In genomic region chr16:80540516-80541305, GRCh38 we compare ENCODE assay signal across 1 cellular context.
TF ChIP-seq lines count a peak whose summit lies in the region.

Gene DYNLRB2 (plus strand): TSS chr16:80540993. CDS start chr16:80541077, 84 bp downstream.

TF ChIP-seq in HepG2, 621 proteins besides CTCF, POLR2A, EP300 and RAD21 (continued from another document and continues in another):
- TF ChIP-seq ARID3A (IDR thresholded peaks at IDR 0.05; ENCODE audit: low read depth, low read length) (no peak), SRF (IDR thresholded peaks at IDR 0.05; ENCODE audit: low read depth, low read length) (no peak), TCF12 (IDR thresholded peaks at IDR 0.05) (no peak), TCF12 (CRISPR knock-in tag; IDR thresholded peaks at IDR 0.05) (peak; percentile 75; the same call in 1 of the 2 replicates), ZNF337 (CRISPR knock-in tag; IDR thresholded peaks at IDR 0.05; ENCODE audit: borderline replicate concordance, low read depth) (no peak), KLF11 (CRISPR knock-in tag; IDR thresholded peaks at IDR 0.05) (peak; percentile 50; the same call in 1 of the 2 replicates), ZNF609 (CRISPR knock-in tag; IDR thresholded peaks at IDR 0.05; ENCODE audit: borderline replicate concordance) (peak; percentile 58; the same call in 1 of the 2 replicates), ZNF704 (CRISPR knock-in tag; IDR thresholded peaks at IDR 0.05; ENCODE audit: borderline replicate concordance) (peak; percentile 82; the same call in 1 of the 2 replicates), HMGXB4 (CRISPR knock-in tag; IDR thresholded peaks at IDR 0.05; ENCODE audit: borderline replicate concordance in 1 of 2, low read depth in 1 of 2) (peak in 1 of 2 experiments; percentile 47; a peak in 2 of 4 replicates), ZBTB44 (CRISPR knock-in tag; IDR thresholded peaks at IDR 0.05) (no peak), RFX3 (CRISPR knock-in tag; IDR thresholded peaks at IDR 0.05) (peak; percentile 99), ZBTB37 (CRISPR knock-in tag; IDR thresholded peaks at IDR 0.05) (no peak; the same call in 1 of the 2 replicates), XBP1 (CRISPR knock-in tag; IDR thresholded peaks at IDR 0.05) (0 out of 2 replicates have a peak, but pooled peaks have one; percentile 50), ZNF770 (CRISPR knock-in tag; IDR thresholded peaks at IDR 0.05) (peak; percentile 81; the same call in 1 of the 2 replicates), ZNF709 (CRISPR knock-in tag; IDR thresholded peaks at IDR 0.05) (peak; percentile 69), MEIS2 (CRISPR knock-in tag; IDR thresholded peaks at IDR 0.05) (peak; percentile 73; the same call in 1 of the 2 replicates), MXD4 (CRISPR knock-in tag; IDR thresholded peaks at IDR 0.05) (peak; percentile 56; the same call in 1 of the 2 replicates), TFDP1 (CRISPR knock-in tag; IDR thresholded peaks at IDR 0.05; ENCODE audit: borderline replicate concordance) (peak; percentile 88; the same call in 1 of the 2 replicates), ZSCAN9 (CRISPR knock-in tag; IDR thresholded peaks at IDR 0.05; ENCODE audit: borderline replicate concordance) (peak; percentile 64; the same call in 1 of the 2 replicates), ZNF766 (CRISPR knock-in tag; IDR thresholded peaks at IDR 0.05; ENCODE audit: borderline replicate concordance) (peak; percentile 82; the same call in 1 of the 2 replicates), SRY (CRISPR knock-in tag; IDR thresholded peaks at IDR 0.05) (peak; percentile 95), PAXIP1 (CRISPR knock-in tag; conservative IDR thresholded peaks at IDR 0.05) (peak; percentile 36; the same call in 1 of the 2 replicates), NCOR1 (IDR thresholded peaks at IDR 0.05; ENCODE audit: borderline replicate concordance, low read length) (no peak), ZNF34 (CRISPR knock-in tag; IDR thresholded peaks at IDR 0.05; ENCODE audit: borderline replicate concordance) (peak; percentile 59; the same call in 1 of the 2 replicates), PHF20 (CRISPR knock-in tag; IDR thresholded peaks at IDR 0.05) (peak; percentile 93), KDM2A (CRISPR knock-in tag; IDR thresholded peaks at IDR 0.05; ENCODE audit: borderline replicate concordance, low read depth) (peak; percentile 95), MEF2D (CRISPR knock-in tag; IDR thresholded peaks at IDR 0.05) (peak; percentile 84), ZBTB7B (CRISPR knock-in tag; IDR thresholded peaks at IDR 0.05) (peak; percentile 61; the same call in 1 of the 2 replicates), GABPA (IDR thresholded peaks at IDR 0.05; ENCODE audit: low read depth, low read length) (peak; percentile 73), GABPA (CRISPR knock-in tag; IDR thresholded peaks at IDR 0.05; ENCODE audit: low read depth) (peak; percentile 96), E2F2 (CRISPR knock-in tag; IDR thresholded peaks at IDR 0.05; ENCODE audit: borderline replicate concordance) (peak; percentile 68; the same call in 1 of the 2 replicates), PHF8 (CRISPR knock-in tag; IDR thresholded peaks at IDR 0.05) (peak; percentile 53; the same call in 1 of the 2 replicates), CHD4 (IDR thresholded peaks at IDR 0.05; ENCODE audit: borderline replicate concordance, low read length) (no peak), STAT5B (CRISPR knock-in tag; IDR thresholded peaks at IDR 0.05) (no peak), NR3C1 (CRISPR knock-in tag; IDR thresholded peaks at IDR 0.05) (no peak)
